Comparison of ENCODE assay signal across 24 cellular contexts in genomic region chr12:2169489-2169888, GRCh38.
DNase-seq lines count a peak whose midpoint lies in the region; ATAC-seq and TF ChIP-seq lines count a peak whose summit lies in the region.
"Had no signal": no experiment of that assay in that cellular context is flagged by ENCODE, and none has a peak within 500 bp of the region (broad histone marks: within the 10 kb centered on the region; RNA-seq: fewer than 3 reads in every experiment).

No MANE protein-coding gene starts in this region.

- no peak for TF ChIP-seq RAD21 in liver (IDR thresholded peaks at IDR 0.05)

- no peak for DNase-seq in Peyer's patch
- no peak for DNase-seq in stomach
- DNase-seq in UCSD-AML1 (lab: John Stamatoyannopoulos, UW; ENCODE audit: unreplicated experiment) = no peak
- no peak for DNase-seq in globus pallidus (ENCODE audit: low spot score)
- DNase-seq in NCI-H2081 treated with DMSO at 0.1 percent for 48 hours (lab: John Stamatoyannopoulos, UW) = no peak
- DNase-seq: activated CD4-positive, CD25-positive, alpha-beta regulatory T cell; activated CD8-positive, alpha-beta memory T cell treated with anti-CD3 and anti-CD28 coated beads, Interleukin-2, amount 10 ng/mL, durations not matched to agents 7 days and 5 days; activated gamma-delta T cell treated with Interleukin-2 at 50 U/mL for 16 hours; activated T-cell treated with anti-CD3 and anti-CD28 coated beads, Interleukin-2, amount 50 U/mL, for 4 hours; CD4-positive, alpha-beta memory T cell; cerebellar nuclear complex; KG1; left lung; NCI-H1105; NCI-H187; NCI-H510A treated with DMSO at 0.1 percent for 48 hours; stimulated activated CD4-positive, alpha-beta T cell treated with anti-CD3 and anti-CD28 coated beads, Interleukin-1b, Interleukin-23, amount 100 ng/mL, for 48 hours; stimulated activated naive CD4-positive, alpha-beta T cell treated with Interleukin-2 at 50 U/mL for 16 hours had no signal

- no peaks in the 10 kb centered on the region for H3K9me3 ChIP-seq in Peyer's patch
- peaks cover 2% of the 10 kb centered on the region in 2 donors for H3K9me3 ChIP-seq in esophagus (ENCODE audit: control insufficient read depth in 2 of 2, insufficient read depth in 1 of 2, low read depth in 1 of 2, low read length in 1 of 2)
- H3K9me3 ChIP-seq in liver (ENCODE audit: control insufficient read depth in 4 of 4, low read length in 3 of 4) = peaks cover 0 to 7% (median 2%) of the 10 kb centered on the region in 4 donors
- peaks cover 0 to 22% (median 14%) of the 10 kb centered on the region in 4 donors for H3K9me3 ChIP-seq in stomach

- H3K4me3 ChIP-seq in Peyer's patch (no peak overlapping the region), esophagus (ENCODE audit: low read depth in 1 of 2, low read length in 2 of 2) (no peak overlapping the region), liver (ENCODE audit: low read depth in 1 of 3, low read length in 3 of 3) (no peak overlapping the region), stomach (no peak overlapping the region)
- H3K4me3 ChIP-seq: GM23338, left lung, SK-N-MC had no signal

- H3K27ac ChIP-seq in Peyer's patch (peak overlapping the region in 3 of 4 donors; percentile 66 to 90 (median 66)), esophagus (ENCODE audit: low read depth in 2 of 2, low read length in 1 of 2) (peak overlapping the region; percentile 32 to 63), liver (ENCODE audit: low read depth in 1 of 2, low read length in 2 of 2) (peak overlapping the region in 1 of 2 donors; percentile 43), stomach (peak overlapping the region in 3 of 5 donors; percentile 36 to 62 (median 58))
- H3K27ac ChIP-seq: left lung, RWPE1, SK-N-MC had no signal

- no peak for TF ChIP-seq CTCF in Peyer's patch (IDR thresholded peaks at IDR 0.05)
- TF ChIP-seq CTCF in liver (IDR thresholded peaks at IDR 0.05; ENCODE audit: low read depth, low read length, missing input control) = no peak
- no peak for TF ChIP-seq CTCF in stomach (IDR thresholded peaks at IDR 0.05)

- no peak for ATAC-seq in HG03097 (IDR thresholded peaks at IDR 0.05; ENCODE audit: low FRiP score, unreplicated experiment)
- ATAC-seq: activated CD8-positive, alpha-beta memory T cell treated with anti-CD3 and anti-CD28 coated beads, Interleukin-2, amount 10 ng/mL, durations not matched to agents 7 days and 5 days; activated T-cell treated with anti-CD3 and anti-CD28 coated beads, Interleukin-2, amount 50 U/mL, for 4 hours; GM23338 had no signal

- H3K4me1 ChIP-seq in Peyer's patch (peaks cover 0 to 9% (median 6%) of the 10 kb centered on the region in 4 donors), esophagus (ENCODE audit: control insufficient read depth in 2 of 2, insufficient read depth in 2 of 2, low read length in 1 of 2) (peaks cover 3 to 6% of the 10 kb centered on the region in 2 donors), liver (ENCODE audit: control insufficient read depth in 4 of 4, insufficient read depth in 4 of 4, low read length in 3 of 4) (peaks cover 0 to 16% (median 7%) of the 10 kb centered on the region in 4 donors), stomach (peaks cover 0 to 23% (median 0%) of the 10 kb centered on the region in 4 donors)
- H3K4me1 ChIP-seq: left lung had no signal

- WGBS in esophagus, 2 donors = 83 to 90% methylated on average over 4 of the region's 4 CpGs
- 60% methylated on average over 4 of the region's 4 CpGs for WGBS in liver
- WGBS in stomach, 5 donors = 66 to 83% (median 80%) methylated on average over 4 of the region's 4 CpGs

- intact Hi-C loops in stomach (cut with DNase I; ENCODE audit: low total_unique reads) = no loop called here

- H3K36me3 ChIP-seq in Peyer's patch (no peaks in the 10 kb centered on the region), esophagus (ENCODE audit: control insufficient read depth in 2 of 2, insufficient read depth in 2 of 2, low read length in 1 of 2) (no peaks in the 10 kb centered on the region), liver (ENCODE audit: control insufficient read depth in 4 of 4, insufficient read depth in 3 of 4, low read depth in 1 of 4, low read length in 3 of 4) (no peaks in the 10 kb centered on the region), stomach (no peaks in the 10 kb centered on the region)
- H3K36me3 ChIP-seq: left lung had no signal

- no peak for TF ChIP-seq EP300 in stomach (IDR thresholded peaks at IDR 0.05)

- TF ChIP-seq POLR2A in Peyer's patch (IDR thresholded peaks at IDR 0.05) = no peak
- no peak for TF ChIP-seq POLR2A in stomach (IDR thresholded peaks at IDR 0.05)

- H3K9ac ChIP-seq in liver (ENCODE audit: low read depth in 1 of 2, low read length in 2 of 2) = no peak overlapping the region

- no peaks in the 10 kb centered on the region for H3K27me3 ChIP-seq in Peyer's patch
- H3K27me3 ChIP-seq in esophagus (ENCODE audit: control insufficient read depth in 1 of 2, insufficient read depth in 2 of 2, low read length in 2 of 2) = no peaks in the 10 kb centered on the region
- H3K27me3 ChIP-seq in liver (ENCODE audit: control insufficient read depth in 4 of 4, insufficient read depth in 4 of 4, low read length in 3 of 4) = no peaks in the 10 kb centered on the region
- H3K27me3 ChIP-seq in stomach = no peaks in the 10 kb centered on the region

TF ChIP-seq in liver, 16 proteins besides CTCF, POLR2A, EP300 and RAD21:
- TF ChIP-seq FOXA1 (IDR thresholded peaks at IDR 0.05) (no peak), RXRA (IDR thresholded peaks at IDR 0.05) (peak; percentile 26 to 69), HNF4A (conservative IDR thresholded peaks at IDR 0.05) (peak; percentile 21 to 77), FOXA2 (IDR thresholded peaks at IDR 0.05) (peak; percentile 4), MAX (IDR thresholded peaks at IDR 0.05) (peak; percentile 41), HNF4G (IDR thresholded peaks at IDR 0.05) (no peak)
